In genomic region chr6:1771324-1771723, GRCh38 we compare ENCODE assay signal across 9 cellular contexts.
DNase-seq lines count a peak whose midpoint lies in the region; ATAC-seq and TF ChIP-seq lines count a peak whose summit lies in the region.
"Had no signal": no experiment of that assay in that cellular context is flagged by ENCODE, and none has a peak within 500 bp of the region (broad histone marks: within the 10 kb centered on the region; RNA-seq: fewer than 3 reads in every experiment).

No MANE protein-coding gene starts in this region.

- peaks cover 5% of the 10 kb centered on the region for H3K27me3 Mint-ChIP-seq in activated CD8-positive, alpha-beta T cell treated with anti-CD3 and anti-CD28 coated beads, Interleukin-2, amount 10 ng/mL, durations not matched to agents 7 days and 5 days (ENCODE audit: low read depth)

- peaks cover 3 to 15% (median 7%) of the 10 kb centered on the region in 4 donors for H3K4me1 ChIP-seq in upper lobe of left lung
- H3K4me1 ChIP-seq in prostate gland (replicated peaks): no peaks in the 10 kb centered on the region

- H3K4me3 ChIP-seq in upper lobe of left lung (no peak overlapping the region), prostate gland (no peak overlapping the region)
- H3K4me3 ChIP-seq: SJCRH30 had no signal

- peaks cover 58% of the 10 kb centered on the region for H3K4me1 Mint-ChIP-seq in activated CD8-positive, alpha-beta T cell treated with anti-CD3 and anti-CD28 coated beads, Interleukin-2, amount 10 ng/mL, durations not matched to agents 7 days and 5 days (ENCODE audit: low read depth)

- H3K27ac ChIP-seq in upper lobe of left lung: no peak overlapping the region
- H3K27ac ChIP-seq in prostate gland: no peak overlapping the region
- H3K27ac ChIP-seq: SJCRH30 had no signal

- CTCF ChIA-PET in activated CD8-positive, alpha-beta T cell treated with anti-CD3 and anti-CD28 coated beads, Interleukin-2, amount 10 ng/mL, durations not matched to agents 7 days and 5 days (lab: Charles Lee): interaction anchor here (1.2 to 1.7 kb wide), 2 partner anchors 14 to 26 kb away, joined by 4 to 5 read pairs; no protein-coding TSS in a partner anchor

- TF ChIP-seq CTCF in upper lobe of left lung (IDR thresholded peaks at IDR 0.05): no peak
- no peak for TF ChIP-seq CTCF in prostate gland (IDR thresholded peaks at IDR 0.05)

- peak overlapping the region; percentile 36 for H3K27ac Mint-ChIP-seq in activated CD8-positive, alpha-beta T cell treated with anti-CD3 and anti-CD28 coated beads, Interleukin-2, amount 10 ng/mL, durations not matched to agents 7 days and 5 days

- H3K36me3 ChIP-seq in upper lobe of left lung (no peaks in the 10 kb centered on the region), prostate gland (no peaks in the 10 kb centered on the region)
- H3K36me3 ChIP-seq: SJCRH30 had no signal

- H3K9me3 ChIP-seq in upper lobe of left lung (no peaks in the 10 kb centered on the region), prostate gland (no peaks in the 10 kb centered on the region)
- H3K9me3 ChIP-seq: SJCRH30 had no signal

- TF ChIP-seq EP300 in upper lobe of left lung (IDR thresholded peaks at IDR 0.05): no peak

- no peaks in the 10 kb centered on the region for H3K9me3 Mint-ChIP-seq in activated CD8-positive, alpha-beta T cell treated with anti-CD3 and anti-CD28 coated beads, Interleukin-2, amount 10 ng/mL, durations not matched to agents 7 days and 5 days (ENCODE audit: insufficient read depth)

- no peak for ATAC-seq in activated CD8-positive, alpha-beta T cell treated with anti-CD3 and anti-CD28 coated beads, Interleukin-2, amount 10 ng/mL, durations not matched to agents 7 days and 5 days
- peak; percentile 56 for ATAC-seq in left colon
- no peak for ATAC-seq in upper lobe of left lung (ENCODE audit: low FRiP score in 2 of 2)
- no peak for ATAC-seq in HG02884 (IDR thresholded peaks at IDR 0.05; ENCODE audit: unreplicated experiment)

- H3K36me3 Mint-ChIP-seq in activated CD8-positive, alpha-beta T cell treated with anti-CD3 and anti-CD28 coated beads, Interleukin-2, amount 10 ng/mL, durations not matched to agents 7 days and 5 days (ENCODE audit: low read depth): peaks cover 3% of the 10 kb centered on the region

- POLR2A ChIA-PET in activated CD8-positive, alpha-beta T cell treated with anti-CD3 and anti-CD28 coated beads, Interleukin-2, amount 10 ng/mL, durations not matched to agents 7 days and 5 days (lab: Charles Lee): interaction anchor here (1.1 kb wide), 1 partner anchor 11 kb away, joined by 3 read pairs; no protein-coding TSS in a partner anchor

- H3K27me3 ChIP-seq in upper lobe of left lung: no peaks in the 10 kb centered on the region
- H3K27me3 ChIP-seq in prostate gland (replicated peaks; ENCODE audit: insufficient read depth): no peaks in the 10 kb centered on the region
- H3K27me3 ChIP-seq: SJCRH30 had no signal

- intact Hi-C loops in left colon (cut with DNase I, micrococcal nuclease): no loop called here
- intact Hi-C loops in prostate gland (cut with DNase I): no loop called here

- no peak for TF ChIP-seq POLR2A in upper lobe of left lung (IDR thresholded peaks at IDR 0.05)
- TF ChIP-seq POLR2A in prostate gland (IDR thresholded peaks at IDR 0.05): no peak

- DNase-seq in DMS53 (lab: John Stamatoyannopoulos, UW): peak; percentile 94
- DNase-seq in NCI-H128 (lab: John Stamatoyannopoulos, UW; ENCODE audit: unreplicated experiment): peak; percentile 50
- DNase-seq in activated CD8-positive, alpha-beta T cell treated with anti-CD3 and anti-CD28 coated beads, Interleukin-2, amount 10 ng/mL, durations not matched to agents 7 days and 5 days: peak; percentile 28
- DNase-seq in left colon: peak in 1 of 2 donors; percentile 26
- no peak for DNase-seq in upper lobe of left lung
- DNase-seq in epidermal melanocyte (ENCODE audit: insufficient read length, low spot score): no peak
- DNase-seq in prostate gland (ENCODE audit: low spot score): no peak
- DNase-seq: SJCRH30 had no signal

- WGBS in upper lobe of left lung, 2 donors: 69 to 72% methylated on average over 4 of the region's 4 CpGs
- 64% methylated on average over 4 of the region's 4 CpGs for WGBS in prostate gland

- no peak overlapping the region for H3K4me3 Mint-ChIP-seq in activated CD8-positive, alpha-beta T cell treated with anti-CD3 and anti-CD28 coated beads, Interleukin-2, amount 10 ng/mL, durations not matched to agents 7 days and 5 days

Comparison
In these comparisons a context has a peak if more than half of its experiments do, and no peak if none do; other contexts are left out.
1. DNase-seq: peak in DMS53 (single experiment), NCI-H128 (single experiment) and activated CD8-positive, alpha-beta T cell treated with anti-CD3 and anti-CD28 coated beads, Interleukin-2, amount 10 ng/mL, durations not matched to agents 7 days and 5 days (single experiment); none in upper lobe of left lung (0 of 2), epidermal melanocyte (single experiment) and prostate gland (single experiment).